ENCODE assay signal across 8 cellular contexts in the genomic region with DNA sequence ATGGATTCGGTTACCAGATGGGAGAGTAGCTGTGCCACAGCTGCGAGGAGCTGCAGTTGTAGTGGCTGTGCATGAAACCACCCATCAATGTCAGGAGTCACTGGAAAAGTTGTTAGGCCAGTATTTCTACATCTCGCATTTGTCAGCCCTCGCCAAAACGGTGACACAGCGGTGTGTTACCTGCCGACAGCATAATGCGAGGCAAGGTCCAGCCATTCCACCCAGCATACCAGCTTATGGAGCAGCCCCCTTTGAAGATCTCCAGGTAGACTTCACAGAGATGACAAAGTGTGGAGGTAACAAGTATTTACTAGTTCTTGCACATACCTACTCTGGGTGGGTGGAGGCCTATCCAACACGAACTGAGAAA.
DNase-seq lines count a peak whose midpoint lies in the region; TF ChIP-seq lines count a peak whose summit lies in the region.
"Not testable (repeated sequence)": the region's sequence is repeated elsewhere in the genome, so short reads cannot be mapped to it uniquely, and the experiment has no call there.

No MANE protein-coding gene starts in this region.

- CTCF ChIA-PET in PC-9 (lab: Charles Lee) = not testable (repeated sequence)

- not testable (repeated sequence) for H3K23ac ChIP-seq in mesendoderm (ENCODE audit: low read length)

- H3K56ac ChIP-seq in mesendoderm (ENCODE audit: low read length) = not testable (repeated sequence)

- H2BK5ac ChIP-seq in mesendoderm (ENCODE audit: low read length) = not testable (repeated sequence)

- H3K27me3 Mint-ChIP-seq in progenitor cell of endocrine pancreas, type B pancreatic cell: not testable (repeated sequence)

- not testable (repeated sequence) for H2BK15ac ChIP-seq in mesendoderm (replicated peaks; ENCODE audit: low read depth)

- not testable (repeated sequence) for H3K36me3 ChIP-seq in PC-9 (ENCODE audit: low read depth); breast epithelium; esophagus squamous epithelium; mesendoderm (ENCODE audit: control insufficient read depth, insufficient read depth, low read length)

- H3K9me2 ChIP-seq in PC-9 (ENCODE audit: insufficient read depth) = not testable (repeated sequence)

- H3K9ac ChIP-seq in mesendoderm (ENCODE audit: low read length) = not testable (repeated sequence)

- H3K79me2 ChIP-seq in PC-9 (ENCODE audit: low read depth); mesendoderm (ENCODE audit: control insufficient read depth, insufficient read depth, low read length): not testable (repeated sequence)

- not testable (repeated sequence) for H3K9me3 ChIP-seq in PC-9 (ENCODE audit: insufficient read depth, low read depth); breast epithelium; esophagus squamous epithelium

- H2AK5ac ChIP-seq in mesendoderm (ENCODE audit: low read length) = not testable (repeated sequence)

- 40 to 45% methylated on average over 4 to 8 of the region's 9 CpGs for WGBS in esophagus squamous epithelium, 2 donors
- no CpG with 5 or more reads among the region's 9 CpGs for WGBS in mesendoderm (ENCODE audit: extremely low coverage, insufficient coverage, low lambda C conversion rate)

- intact Hi-C loops in PC-9 (cut with micrococcal nuclease; ENCODE audit: unreplicated experiment) = loop anchor here (10.0 kb wide), 1 partner anchor 1079 kb away; no protein-coding TSS in a partner anchor
- intact Hi-C loops in breast epithelium (cut with DNase I; ENCODE audit: low total_unique reads); esophagus squamous epithelium (cut with DNase I): not testable (repeated sequence)

- not testable (repeated sequence) for TF ChIP-seq POLR2A in breast epithelium (IDR thresholded peaks at IDR 0.05); esophagus squamous epithelium (IDR thresholded peaks at IDR 0.05)

- BruUV-seq in PC-9 (replicated peaks; lab: Mats Ljungman, UMichigan) = not testable (repeated sequence)

- not testable (repeated sequence) for H3K18ac ChIP-seq in mesendoderm (ENCODE audit: low read length)

- POLR2A ChIA-PET in PC-9 (lab: Charles Lee; ENCODE audit: unreplicated experiment) = not testable (repeated sequence)

- peak overlapping the region; percentile 32 for H3K27ac ChIP-seq in PC-9
- peak overlapping the region in 1 of 2 donors; percentile 45 for H3K27ac ChIP-seq in breast epithelium
- H3K27ac ChIP-seq in esophagus squamous epithelium = peak overlapping the region; percentile 44 to 70 (median 59)
- H3K27ac ChIP-seq in mesendoderm (ENCODE audit: low read depth, low read length) = not testable (repeated sequence)

- not testable (repeated sequence) for H3K4me3 ChIP-seq in LNCaP clone FGC (ENCODE audit: low read depth, low read length); PC-9; breast epithelium; esophagus squamous epithelium; mesendoderm (ENCODE audit: low read length)

- not testable (repeated sequence) for H2AFZ ChIP-seq in PC-9

- not testable (repeated sequence) for H3K79me1 ChIP-seq in mesendoderm (ENCODE audit: low read length)

- H4K5ac ChIP-seq in mesendoderm (ENCODE audit: low read length) = not testable (repeated sequence)

- H3K4me1 ChIP-seq in PC-9 (replicated peaks; ENCODE audit: insufficient read depth) = peaks cover 33% of the 10 kb centered on the region
- H3K4me1 ChIP-seq in breast epithelium; mesendoderm (ENCODE audit: control insufficient read depth, low read depth, low read length): not testable (repeated sequence)
- peaks cover 0 to 27% (median 4%) of the 10 kb centered on the region in 3 donors for H3K4me1 ChIP-seq in esophagus squamous epithelium

- not testable (repeated sequence) for H4K20me1 ChIP-seq in PC-9 (ENCODE audit: insufficient read depth)

- H3K9me3 Mint-ChIP-seq in progenitor cell of endocrine pancreas (ENCODE audit: low read depth); type B pancreatic cell: not testable (repeated sequence)

- H3K4me2 ChIP-seq in PC-9 = peak overlapping the region; percentile 72
- H3K4me2 ChIP-seq in mesendoderm (ENCODE audit: low read length) = not testable (repeated sequence)

- H3K27ac Mint-ChIP-seq in progenitor cell of endocrine pancreas (peak overlapping the region; percentile 92), type B pancreatic cell (peak overlapping the region; percentile 95)

- H3K4me3 Mint-ChIP-seq in progenitor cell of endocrine pancreas (ENCODE audit: low read depth) = not testable (repeated sequence)
- H3K4me3 Mint-ChIP-seq in type B pancreatic cell = peak overlapping the region; percentile 64

- TF ChIP-seq CTCF in LNCaP clone FGC (IDR thresholded peaks at IDR 0.05; ENCODE audit: control insufficient read depth, extremely low read depth, insufficient read depth); PC-9 (conservative IDR thresholded peaks at IDR 0.05); breast epithelium (IDR thresholded peaks at IDR 0.05); esophagus squamous epithelium (IDR thresholded peaks at IDR 0.05); progenitor cell of endocrine pancreas (IDR thresholded peaks at IDR 0.05; ENCODE audit: unreplicated experiment); type B pancreatic cell (conservative IDR thresholded peaks at IDR 0.05): not testable (repeated sequence)

- not testable (repeated sequence) for H2BK120ac ChIP-seq in mesendoderm (ENCODE audit: low read depth, low read length)

- not testable (repeated sequence) for H3K27me3 ChIP-seq in PC-9 (ENCODE audit: insufficient read depth, low read depth); breast epithelium; esophagus squamous epithelium; mesendoderm (ENCODE audit: insufficient read depth, low read length, poor library complexity)

- H3K4me1 Mint-ChIP-seq in progenitor cell of endocrine pancreas (ENCODE audit: low read depth) = peaks cover 21% of the 10 kb centered on the region
- not testable (repeated sequence) for H3K4me1 Mint-ChIP-seq in type B pancreatic cell (ENCODE audit: unreplicated experiment)

- H3F3A ChIP-seq in PC-9 (ENCODE audit: insufficient read depth, low read depth) = peaks cover 10% of the 10 kb centered on the region; the same call in 1 of the 2 replicates

- DNase-seq in DMS53 (lab: John Stamatoyannopoulos, UW) = peak; percentile 79
- DNase-seq in LNCaP clone FGC (ENCODE audit: low read depth) = peak; percentile 50
- peak; percentile 68 to 81 for DNase-seq in PC-9
- DNase-seq in breast epithelium (ENCODE audit: low spot score in 2 of 2) = peak; percentile 54 to 71
- not testable (repeated sequence) for DNase-seq in esophagus squamous epithelium (lab: John Stamatoyannopoulos, UW); type B pancreatic cell (ENCODE audit: extremely low spot score, unreplicated experiment)
- DNase-seq in mesendoderm = peak; percentile 16
- DNase-seq in progenitor cell of endocrine pancreas (ENCODE audit: low spot score, unreplicated experiment) = peak; percentile 33

- H3K36me3 Mint-ChIP-seq in progenitor cell of endocrine pancreas (ENCODE audit: insufficient read depth); type B pancreatic cell: not testable (repeated sequence)

- H4K8ac ChIP-seq in mesendoderm (ENCODE audit: low read depth, low read length) = not testable (repeated sequence)

- H3K4ac ChIP-seq in mesendoderm (ENCODE audit: low read depth, low read length) = not testable (repeated sequence)
